Comparison of ENCODE assay signal across 9 cellular contexts in the genomic region with DNA sequence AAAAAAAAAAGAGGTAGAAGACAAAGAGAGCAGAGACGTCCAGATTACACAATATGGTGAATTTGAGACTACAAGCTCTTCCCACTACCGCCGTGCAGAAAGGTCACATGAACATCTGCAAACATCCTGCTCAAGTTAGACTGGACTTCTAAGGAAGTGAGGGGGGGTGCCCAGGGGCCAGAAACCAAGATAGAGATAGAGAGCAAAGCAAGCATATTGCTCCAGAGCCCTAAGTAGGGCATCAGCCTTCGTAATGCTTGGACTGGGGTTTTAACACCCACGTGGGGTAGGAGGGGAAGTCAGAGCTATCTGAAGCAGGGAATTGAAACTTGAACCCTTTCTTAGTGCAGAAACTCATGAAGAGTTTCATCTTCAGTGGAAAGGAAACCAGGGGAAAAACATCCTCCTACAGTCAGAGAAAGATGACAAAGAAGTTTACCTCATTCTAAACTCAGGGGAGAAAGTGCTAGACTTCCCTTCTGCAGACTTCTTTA.
DNase-seq lines count a peak whose midpoint lies in the region; ATAC-seq and TF ChIP-seq lines count a peak whose summit lies in the region.
"Had no signal": no experiment of that assay in that cellular context is flagged by ENCODE, and none has a peak within 500 bp of the region (broad histone marks: within the 10 kb centered on the region; RNA-seq: fewer than 3 reads in every experiment).

No MANE protein-coding gene starts in this region.

- peak overlapping the region; percentile 68 for H3K27ac ChIP-seq in caudate nucleus (ENCODE audit: low read depth, low read length)

- peak; percentile 84 for ATAC-seq in HG03565 (IDR thresholded peaks at IDR 0.05; ENCODE audit: unreplicated experiment)

- TF ChIP-seq CTCF in GM10266 (IDR thresholded peaks at IDR 0.05; ENCODE audit: control insufficient read depth, insufficient read depth, low read depth, missing control alignments): no peak
- TF ChIP-seq CTCF in GM20000 (IDR thresholded peaks at IDR 0.05; ENCODE audit: extremely low read depth, missing control alignments): no peak

- peak; percentile 66 for DNase-seq in GM10266 (ENCODE audit: extremely low spot score)
- peak; percentile 75 for DNase-seq in GM20000 (ENCODE audit: low spot score)
- peak in 38 of 61 donors; percentile 2 to 62 (median 16) for DNase-seq in caudate nucleus (lab: John Stamatoyannopoulos, UW)
- DNase-seq in stimulated activated CD4-positive, alpha-beta T cell treated with anti-CD3 and anti-CD28 coated beads, Interleukin-12 subunit alpha, Interleukin-12 subunit beta, amount 100 ng/mL, for 4 hours: peak; percentile 6
- DNase-seq in iPS-NIHi11 (ENCODE audit: low spot score): no peak
- DNase-seq in NCI-H345 treated with DMSO at 0.1 percent for 48 hours (lab: John Stamatoyannopoulos, UW; ENCODE audit: unreplicated experiment): no peak
- DNase-seq in hepatic stellate cell (ENCODE audit: low spot score): no peak
- DNase-seq: activated naive CD8-positive, alpha-beta T cell treated with anti-CD3 and anti-CD28 coated beads, Interleukin-2, amount 10 ng/mL, durations not matched to agents 7 days and 5 days had no signal

Comparison
In these comparisons a context has a peak if more than half of its experiments do, and no peak if none do; other contexts are left out.
1. DNase-seq: peak in GM10266 (single experiment), GM20000 (single experiment), caudate nucleus (38 of 61) and stimulated activated CD4-positive, alpha-beta T cell treated with anti-CD3 and anti-CD28 coated beads, Interleukin-12 subunit alpha, Interleukin-12 subunit beta, amount 100 ng/mL, for 4 hours (single experiment); none in iPS-NIHi11 (single experiment), NCI-H345 treated with DMSO at 0.1 percent for 48 hours (single experiment) and hepatic stellate cell (single experiment).